Comparison of ENCODE assay signal across 22 cellular contexts in genomic region chr7:83738436-83738835, GRCh38.
DNase-seq lines count a peak whose midpoint lies in the region; ATAC-seq lines count a peak whose summit lies in the region.
"Had no signal": no experiment of that assay in that cellular context is flagged by ENCODE, and none has a peak within 500 bp of the region (broad histone marks: within the 10 kb centered on the region; RNA-seq: fewer than 3 reads in every experiment).

No MANE protein-coding gene starts in this region.

- in situ Hi-C loops in G401 (cut with HindIII; ENCODE audit: low sequenced_read_pairs): no loop called here

- ATAC-seq in activated CD4-positive, CD25-positive, alpha-beta regulatory T cell treated with anti-CD3 and anti-CD28 coated beads, Interleukin-2, amount 50 U/mL, for 24 hours: no peak
- ATAC-seq in HG02870 (IDR thresholded peaks at IDR 0.05; ENCODE audit: unreplicated experiment): no peak
- ATAC-seq: activated T-cell treated with anti-CD3 and anti-CD28 coated beads, Interleukin-2, amount 50 U/mL, for 4 hours; Panc1; pancreas; stimulated activated naive B cell treated with anti-CD40 and anti-IgM and Interleukin-4, amounts not matched to agents 10 μg/mL and 1 μg/mL and 100 μg/mL, for 72 hours had no signal

- peak; percentile 82 for DNase-seq in NCI-H2107 treated with DMSO at 0.1 percent for 48 hours (lab: John Stamatoyannopoulos, UW; ENCODE audit: unreplicated experiment)
- no peak for DNase-seq in NCI-H2107 (lab: John Stamatoyannopoulos, UW)
- DNase-seq in NCI-H1930 (lab: John Stamatoyannopoulos, UW): peak; percentile 83 to 89
- peak; percentile 9 for DNase-seq in NCI-H774 (lab: John Stamatoyannopoulos, UW)
- no peak for DNase-seq in NCI-H2029 treated with DMSO at 0.1 percent for 48 hours (lab: John Stamatoyannopoulos, UW)
- DNase-seq in G401 (ENCODE audit: low spot score): no peak
- DNase-seq: activated CD4-positive, alpha-beta T cell treated with anti-CD3 and anti-CD28 coated beads, Interleukin-2, amount 10 ng/mL, durations not matched to agents 24 days and 14 days; activated naive CD4-positive, alpha-beta T cell; activated T-cell treated with anti-CD3 and anti-CD28 coated beads, Interleukin-2, amount 50 U/mL, for 4 hours; Calu3; effector memory CD4-positive, alpha-beta T cell; HFFc6; Karpas-422; left ventricle myocardium inferior; NCI-H2171 treated with DMSO at 0.1 percent for 48 hours; pancreas; SIG-M5; stimulated activated naive B cell treated with anti-CD40 and anti-IgM and Interleukin-4, amounts not matched to agents 10 μg/mL and 1 μg/mL and 100 μg/mL, for 72 hours; T1000 had no signal

Comparison
In these comparisons a context has a peak if more than half of its experiments do, and no peak if none do; other contexts are left out.
1. DNase-seq: peak in NCI-H2107 treated with DMSO at 0.1 percent for 48 hours (single experiment), NCI-H1930 (2 of 2) and NCI-H774 (single experiment); none in NCI-H2107 (single experiment), NCI-H2029 treated with DMSO at 0.1 percent for 48 hours (single experiment) and G401 (single experiment).